ENCODE assay signal across 1 cellular context in the genomic region with DNA sequence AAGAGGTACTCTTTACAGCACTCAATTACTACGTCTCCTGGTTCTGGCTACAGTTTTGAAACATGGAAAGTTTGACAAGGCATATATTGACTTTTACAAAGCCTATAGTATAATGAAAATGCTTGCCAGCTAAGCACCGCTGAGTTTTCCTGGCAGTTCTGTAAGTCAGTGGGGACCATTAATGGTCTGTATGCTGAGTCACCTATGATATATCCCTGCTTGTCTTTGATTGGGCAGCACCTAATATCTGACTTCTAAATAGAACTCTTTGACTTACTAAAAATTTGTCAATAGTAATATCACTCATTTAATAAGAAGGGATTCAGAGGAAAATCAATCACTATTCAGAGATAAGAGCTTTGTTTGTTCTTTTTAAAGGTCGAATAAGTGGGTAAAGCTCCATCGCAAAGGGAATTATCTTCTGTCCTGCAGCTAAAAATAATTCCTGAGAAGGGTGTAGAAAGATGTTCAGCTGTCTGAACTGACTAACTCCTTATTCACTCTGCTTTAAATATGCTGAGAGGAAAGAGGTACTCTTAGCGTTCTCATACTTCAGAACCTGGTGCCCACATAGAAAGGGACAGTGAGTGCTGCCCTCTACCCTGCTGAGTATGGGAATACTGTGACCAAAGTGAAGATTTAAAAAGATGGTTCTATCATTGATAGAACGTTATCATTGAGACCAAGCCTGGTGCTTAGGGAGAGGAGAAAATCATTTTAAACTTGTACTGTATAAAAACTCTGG.
TF ChIP-seq lines count a peak whose summit lies in the region.

No MANE protein-coding gene starts in this region.

TF ChIP-seq in A549, 52 proteins besides CTCF, POLR2A, EP300 and RAD21 (continued from another document):
- TF ChIP-seq USF2 (IDR thresholded peaks at IDR 0.05): no peak
- TF ChIP-seq FOSB (CRISPR knock-in tag; IDR thresholded peaks at IDR 0.05): no peak
- TF ChIP-seq ZFP36 (IDR thresholded peaks at IDR 0.05; ENCODE audit: borderline replicate concordance, partially characterized antibody): no peak
- no peak for TF ChIP-seq TP53 (CRISPR knock-in tag; IDR thresholded peaks at IDR 0.05)
- TF ChIP-seq CBX2 (IDR thresholded peaks at IDR 0.05; ENCODE audit: borderline replicate concordance, low read depth): no peak
- no peak for TF ChIP-seq HMGXB4 (CRISPR knock-in tag; IDR thresholded peaks at IDR 0.05; ENCODE audit: borderline replicate concordance)
- no peak for TF ChIP-seq CHD2 (IDR thresholded peaks at IDR 0.05; ENCODE audit: low read length, partially characterized antibody)
- no peak for TF ChIP-seq CHD4 (IDR thresholded peaks at IDR 0.05; ENCODE audit: borderline replicate concordance)
- TF ChIP-seq FOXS1 (CRISPR knock-in tag; IDR thresholded peaks at IDR 0.05): no peak
- no peak for TF ChIP-seq CBX8 (IDR thresholded peaks at IDR 0.05)
- TF ChIP-seq KDM5A (IDR thresholded peaks at IDR 0.05): no peak
- TF ChIP-seq, protein P1, sequence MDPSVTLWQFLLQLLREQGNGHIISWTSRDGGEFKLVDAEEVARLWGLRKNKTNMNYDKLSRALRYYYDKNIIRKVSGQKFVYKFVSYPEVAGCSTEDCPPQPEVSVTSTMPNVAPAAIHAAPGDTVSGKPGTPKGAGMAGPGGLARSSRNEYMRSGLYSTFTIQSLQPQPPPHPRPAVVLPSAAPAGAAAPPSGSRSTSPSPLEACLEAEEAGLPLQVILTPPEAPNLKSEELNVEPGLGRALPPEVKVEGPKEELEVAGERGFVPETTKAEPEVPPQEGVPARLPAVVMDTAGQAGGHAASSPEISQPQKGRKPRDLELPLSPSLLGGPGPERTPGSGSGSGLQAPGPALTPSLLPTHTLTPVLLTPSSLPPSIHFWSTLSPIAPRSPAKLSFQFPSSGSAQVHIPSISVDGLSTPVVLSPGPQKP (IDR thresholded peaks at IDR 0.05; ENCODE audit: low read depth, low read length): no peak
- no peak for TF ChIP-seq PHF8 (IDR thresholded peaks at IDR 0.05; ENCODE audit: borderline replicate concordance, low read depth)
- TF ChIP-seq ZNF302 (CRISPR knock-in tag; IDR thresholded peaks at IDR 0.05): no peak
